In the genomic region with DNA sequence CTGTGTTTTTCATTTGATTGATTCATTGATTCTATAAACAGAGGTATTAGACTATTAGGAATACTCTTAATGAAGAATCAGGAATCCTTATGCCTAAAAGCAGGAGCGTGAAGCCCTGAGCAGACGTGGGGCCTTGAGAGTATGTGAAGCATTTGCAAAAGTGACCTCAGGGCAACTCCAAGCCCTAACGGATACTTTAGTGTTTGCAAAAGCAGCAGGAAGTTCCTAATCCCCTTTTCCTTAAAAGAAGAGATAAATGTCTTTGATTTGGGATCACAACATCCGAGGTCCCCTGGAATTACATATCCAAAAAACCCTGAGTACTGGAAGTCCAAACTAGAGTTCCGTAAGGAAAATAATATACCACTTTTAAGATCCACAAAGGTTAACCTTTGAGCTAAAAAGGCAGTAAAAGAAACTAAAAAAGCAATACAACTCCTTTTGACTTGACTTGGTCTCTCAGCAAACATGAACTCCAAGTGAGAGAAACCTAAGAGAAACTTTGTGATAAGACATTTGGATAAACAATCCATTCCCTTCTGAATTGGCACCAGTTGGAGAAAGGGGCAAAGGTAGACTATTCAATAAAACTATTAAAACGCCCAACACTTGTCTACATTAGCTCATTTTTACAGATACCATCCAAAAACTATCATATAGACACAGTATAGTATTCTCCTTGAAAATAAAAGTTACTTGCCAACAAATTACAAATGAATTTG, we compare ENCODE assay signal across 24 cellular contexts. TPM values are rescaled to one million over a fixed set of nuclear protein-coding genes. Genes with fewer than 3 reads are reported as not detected.
A peak's percentile ranks its signal among the peaks of the same experiment; 100 is the strongest.
DNase-seq lines count a peak whose midpoint lies in the region; ATAC-seq and TF ChIP-seq lines count a peak whose summit lies in the region.
"Had no signal": no experiment of that assay in that cellular context is flagged by ENCODE, and none has a peak within 500 bp of the region (broad histone marks: within the 10 kb centered on the region; RNA-seq: fewer than 3 reads in every experiment).

No MANE protein-coding gene starts in this region.

- DNase-seq in EH (ENCODE audit: low read depth): peak; percentile 15
- peak; percentile 70 for DNase-seq in NT2/D1 (ENCODE audit: low read depth, low spot score)
- no peak for DNase-seq in glutamatergic neuron
- peak in 1 of 3 donors; percentile 12 for DNase-seq in mucosa of descending colon
- no peak for DNase-seq in NCI-H446 treated with DMSO at 0.1 percent for 48 hours (lab: John Stamatoyannopoulos, UW)
- DNase-seq in naive thymus-derived CD8-positive, alpha-beta T cell: no peak
- no peak for DNase-seq in adrenal gland
- DNase-seq: activated CD4-positive, alpha-beta T cell treated with anti-CD3 and anti-CD28 coated beads for 48 hours; activated naive CD8-positive, alpha-beta T cell treated with anti-CD3 and anti-CD28 coated beads, Interleukin-2, amount 50 U/mL, for 24 hours; effector CD8-positive, alpha-beta T cell; esophagus squamous epithelium; HFFc6; Kasumi-1; natural killer cell; NCI-H1105; NCI-H2107; NCI-H524 treated with DMSO at 0.1 percent for 48 hours; Right ventricle myocardium superior had no signal

- peak overlapping the region; percentile 7 for H3K4me3 Mint-ChIP-seq in glutamatergic neuron (ENCODE audit: unreplicated experiment)
- H3K4me3 Mint-ChIP-seq in naive thymus-derived CD8-positive, alpha-beta T cell: no peak overlapping the region
- H3K4me3 Mint-ChIP-seq: activated naive CD8-positive, alpha-beta T cell treated with anti-CD3 and anti-CD28 coated beads, Interleukin-2, amount 50 U/mL, for 24 hours; CD14-positive monocyte; HFFc6; natural killer cell had no signal

- TF ChIP-seq CTCF in glutamatergic neuron (IDR thresholded peaks at IDR 0.05; ENCODE audit: partially characterized antibody, unreplicated experiment) (no peak), mucosa of descending colon (IDR thresholded peaks at IDR 0.05) (no peak), adrenal gland (IDR thresholded peaks at IDR 0.05) (no peak)

- H3K9me3 Mint-ChIP-seq in glutamatergic neuron (ENCODE audit: unreplicated experiment): no peaks in the 10 kb centered on the region
- no peaks in the 10 kb centered on the region for H3K9me3 Mint-ChIP-seq in naive thymus-derived CD8-positive, alpha-beta T cell
- H3K9me3 Mint-ChIP-seq: activated naive CD8-positive, alpha-beta T cell treated with anti-CD3 and anti-CD28 coated beads, Interleukin-2, amount 50 U/mL, for 24 hours; activated T-helper 2 cell treated with anti-CD3 and anti-CD28 coated beads, Interferon-gamma antibody, Interleukin-2, Interleukin-4, amounts not matched to agents 10 μg/mL and 5 μg/mL and 100 μg/mL, durations not matched to agents 14 hours and 24 hours and 36 hours; HFFc6; natural killer cell had no signal

- H3K9ac ChIP-seq in NT2/D1 (ENCODE audit: insufficient read length, low read depth): no peak overlapping the region

- H3K4me3 ChIP-seq in NT2/D1 (ENCODE audit: insufficient read length, low read depth) (no peak overlapping the region), mucosa of descending colon (no peak overlapping the region), adrenal gland (no peak overlapping the region)
- H3K4me3 ChIP-seq: esophagus squamous epithelium, prostate gland, skin epidermis, vagina had no signal

- no peaks in the 10 kb centered on the region for H3K4me1 ChIP-seq in NT2/D1 (ENCODE audit: insufficient read depth, insufficient read length)
- no peaks in the 10 kb centered on the region for H3K4me1 ChIP-seq in mucosa of descending colon (ENCODE audit: low read depth)
- no peaks in the 10 kb centered on the region for H3K4me1 ChIP-seq in adrenal gland (replicated peaks in 1 of 2)
- H3K4me1 ChIP-seq: esophagus squamous epithelium, prostate gland, vagina had no signal

- WGBS in adrenal gland, 4 donors: 69 to 76% (median 73%) methylated on average over 6 of the region's 6 CpGs

- POLR2A ChIA-PET in naive thymus-derived CD8-positive, alpha-beta T cell (lab: Charles Lee): no interaction called here

- peak; percentile 78 for ATAC-seq in mucosa of descending colon
- no peak for ATAC-seq in HG02763 (IDR thresholded peaks at IDR 0.05; ENCODE audit: unreplicated experiment)
- no peak for ATAC-seq in naive thymus-derived CD8-positive, alpha-beta T cell
- ATAC-seq: activated naive CD8-positive, alpha-beta T cell treated with anti-CD3 and anti-CD28 coated beads, Interleukin-2, amount 50 U/mL, for 24 hours; natural killer cell had no signal

- H3K27ac ChIP-seq in adrenal gland: no peak overlapping the region
- H3K27ac ChIP-seq: esophagus squamous epithelium, prostate gland, skin epidermis, vagina had no signal

- peaks cover 7% of the 10 kb centered on the region for H3K9me3 ChIP-seq in NT2/D1 (ENCODE audit: insufficient read depth, low read length)
- no peaks in the 10 kb centered on the region for H3K9me3 ChIP-seq in mucosa of descending colon
- H3K9me3 ChIP-seq in adrenal gland (replicated peaks in 1 of 3): no peaks in the 10 kb centered on the region
- H3K9me3 ChIP-seq: esophagus squamous epithelium, prostate gland, vagina had no signal

- peaks cover 4% of the 10 kb centered on the region for H3K4me1 Mint-ChIP-seq in glutamatergic neuron (ENCODE audit: low read depth, unreplicated experiment)
- no peaks in the 10 kb centered on the region for H3K4me1 Mint-ChIP-seq in naive thymus-derived CD8-positive, alpha-beta T cell
- H3K4me1 Mint-ChIP-seq: activated naive CD8-positive, alpha-beta T cell treated with anti-CD3 and anti-CD28 coated beads, Interleukin-2, amount 50 U/mL, for 24 hours; CD14-positive monocyte; natural killer cell had no signal

- no peaks in the 10 kb centered on the region for H3K27me3 Mint-ChIP-seq in glutamatergic neuron (ENCODE audit: unreplicated experiment)
- peaks cover 3 to 15% (median 7%) of the 10 kb centered on the region in 5 donors for H3K27me3 Mint-ChIP-seq in naive thymus-derived CD8-positive, alpha-beta T cell

- TF ChIP-seq POLR2A in adrenal gland (IDR thresholded peaks at IDR 0.05): no peak

- no peak overlapping the region for H3K27ac Mint-ChIP-seq in glutamatergic neuron (ENCODE audit: unreplicated experiment)
- no peak overlapping the region for H3K27ac Mint-ChIP-seq in naive thymus-derived CD8-positive, alpha-beta T cell
- H3K27ac Mint-ChIP-seq: activated naive CD8-positive, alpha-beta T cell treated with anti-CD3 and anti-CD28 coated beads, Interleukin-2, amount 50 U/mL, for 24 hours; activated T-helper 2 cell treated with anti-CD3 and anti-CD28 coated beads, Interferon-gamma antibody, Interleukin-2, Interleukin-4, amounts not matched to agents 10 μg/mL and 5 μg/mL and 100 μg/mL, durations not matched to agents 14 hours and 24 hours and 36 hours; CD14-positive monocyte; HFFc6; natural killer cell had no signal

- peaks cover 9% of the 10 kb centered on the region for H3K36me3 ChIP-seq in NT2/D1 (ENCODE audit: insufficient read depth, insufficient read length, low read length)
- H3K36me3 ChIP-seq in mucosa of descending colon (ENCODE audit: low read depth): no peaks in the 10 kb centered on the region
- no peaks in the 10 kb centered on the region for H3K36me3 ChIP-seq in adrenal gland (replicated peaks in 1 of 2)
- H3K36me3 ChIP-seq: esophagus squamous epithelium, prostate gland, vagina had no signal

- no peaks in the 10 kb centered on the region for H3K27me3 ChIP-seq in NT2/D1 (ENCODE audit: insufficient read depth, insufficient read length)
- H3K27me3 ChIP-seq in adrenal gland: no peaks in the 10 kb centered on the region
- H3K27me3 ChIP-seq: esophagus squamous epithelium, vagina had no signal

- peaks cover 8% of the 10 kb centered on the region for H3K36me3 Mint-ChIP-seq in glutamatergic neuron (ENCODE audit: unreplicated experiment)
- H3K36me3 Mint-ChIP-seq in naive thymus-derived CD8-positive, alpha-beta T cell: no peaks in the 10 kb centered on the region
- H3K36me3 Mint-ChIP-seq: CD14-positive monocyte, natural killer cell had no signal

- intact Hi-C loops in mucosa of descending colon (cut with DNase I, micrococcal nuclease): no loop called here
- intact Hi-C loops in adrenal gland (cut with DNase I): no loop called here

RNA-seq across cellular contexts. Expression of a gene that starts 27.4 kb away (rescaled TPM):
- total RNA-seq in glutamatergic neuron (ENCODE audit: unreplicated experiment) (19.4 TPM), mucosa of descending colon (1 to 10 TPM in 1 of 3 donors, under 1 TPM in 2; 0.41 to 2.0 (median 0.78) TPM), adrenal gland (1 to 10 TPM; 2.1 to 3.4 (median 3.0) TPM)
- not detected for total RNA-seq in naive thymus-derived CD8-positive, alpha-beta T cell
- not detected for polyA plus RNA-seq in naive thymus-derived CD8-positive, alpha-beta T cell
- 1 to 10 TPM in 2 of 3 donors, under 1 TPM in 1; 0.40 to 1.8 (median 1.4) TPM for polyA plus RNA-seq in adrenal gland
- total RNA-seq: natural killer cell had no signal
- polyA plus RNA-seq: CD14-positive monocyte had no signal

Comparison
In these comparisons a context has a peak if more than half of its experiments do, and no peak if none do; other contexts are left out.
1. DNase-seq: peak in EH (single experiment) and NT2/D1 (single experiment); none in glutamatergic neuron (single experiment), NCI-H446 treated with DMSO at 0.1 percent for 48 hours (single experiment), naive thymus-derived CD8-positive, alpha-beta T cell (0 of 10) and adrenal gland (0 of 7).